ENCODE assay signal across 8 cellular contexts in genomic region chr1:87953732-87954344, GRCh38.
DNase-seq lines count a peak whose midpoint lies in the region; ATAC-seq and TF ChIP-seq lines count a peak whose summit lies in the region.

No MANE protein-coding gene starts in this region.

- H3K4me3 ChIP-seq in LNCaP clone FGC (ENCODE audit: low read depth, low read length) (no peak overlapping the region), vagina (no peak overlapping the region)

- H3K36me3 ChIP-seq in vagina = no peaks in the 10 kb centered on the region

- no peaks in the 10 kb centered on the region for H3K27me3 ChIP-seq in vagina

- peak; percentile 85 for DNase-seq in DMS53 (lab: John Stamatoyannopoulos, UW)
- DNase-seq in LNCaP clone FGC (ENCODE audit: low read depth) = peak; percentile 19
- peak; percentile 26 for DNase-seq in RWPE1 (ENCODE audit: low spot score)
- peak; percentile 81 for DNase-seq in activated effector memory CD4-positive, alpha-beta T cell treated with anti-CD3 and anti-CD28 coated beads, Interleukin-2, amount 50 U/mL, for 16 hours
- peak; percentile 53 for DNase-seq in globus pallidus (ENCODE audit: low spot score)
- peak; percentile 80 for DNase-seq in pons (ENCODE audit: low spot score)
- no peak for DNase-seq in vagina (ENCODE audit: extremely low spot score in 2 of 2)

- intact Hi-C loops in vagina (cut with DNase I) = loop anchor here (5.0 kb wide), 1 partner anchor 662 kb away; no protein-coding TSS in a partner anchor

- TF ChIP-seq CTCF in LNCaP clone FGC (IDR thresholded peaks at IDR 0.05; ENCODE audit: control insufficient read depth, extremely low read depth, insufficient read depth) = peak; percentile 73
- peak; percentile 28; the same call in 1 of the 2 replicates for TF ChIP-seq CTCF in RWPE1 (conservative IDR thresholded peaks at IDR 0.05; ENCODE audit: low read depth)
- peak in 2 of 3 experiments; percentile 45 to 67 for TF ChIP-seq CTCF in vagina (IDR thresholded peaks at IDR 0.05)

- POLR2A ChIA-PET in RWPE1 (lab: Yijun Ruan, JAX; ENCODE audit: low non-redundant PET) = no interaction called here

- H3K27ac ChIP-seq in RWPE1 (no peak overlapping the region), vagina (no peak overlapping the region)

- H3K4me1 ChIP-seq in vagina = no peaks in the 10 kb centered on the region

- H3K9me3 ChIP-seq in vagina = no peaks in the 10 kb centered on the region

- CTCF ChIA-PET in RWPE1 (lab: Yijun Ruan, JAX) = interaction anchor here (0.5 to 1.4 kb wide), 14 partner anchors 12 to 1598 kb away, joined by 3 to 10 read pairs (median 4); no protein-coding TSS in a partner anchor

- TF ChIP-seq POLR2A in vagina (IDR thresholded peaks at IDR 0.05) = no peak

- peak; percentile 90 for ATAC-seq in GM21576 (IDR thresholded peaks at IDR 0.05; ENCODE audit: unreplicated experiment)

Comparison
In these comparisons a context has a peak if more than half of its experiments do, and no peak if none do; other contexts are left out.
1. DNase-seq: peak in DMS53 (single experiment), LNCaP clone FGC (single experiment), RWPE1 (single experiment), activated effector memory CD4-positive, alpha-beta T cell treated with anti-CD3 and anti-CD28 coated beads, Interleukin-2, amount 50 U/mL, for 16 hours (single experiment), globus pallidus (single experiment) and pons (single experiment); none in vagina (0 of 2).
2. Peak in every context shown above with its lines, with median percentiles within 50 percentile points of each other: CTCF ChIP-seq.